Comparison of ENCODE assay signal across 6 cellular contexts in genomic region chr3:83902842-83903241, GRCh38.
"Had no signal": no experiment of that assay in that cellular context is flagged by ENCODE, and none has a peak within 500 bp of the region (broad histone marks: within the 10 kb centered on the region; RNA-seq: fewer than 3 reads in every experiment).

No MANE protein-coding gene starts in this region.

- H3K4me2 ChIP-seq: GM23338 had no signal

- H2AFZ ChIP-seq: GM23338 had no signal

- ATAC-seq: GM23338, HepG2 had no signal

- H3K27ac ChIP-seq: HL-60 had no signal

- DNase-seq: H9, HCEC 1CT, KBM-7 had no signal

- H3K4me3 ChIP-seq: GM23338 had no signal
